Comparison of ENCODE assay signal across 26 cellular contexts in genomic region chr14:79629891-79630560, GRCh38.
DNase-seq lines count a peak whose midpoint lies in the region; FAIRE-seq and TF ChIP-seq lines count a peak whose summit lies in the region.
"Had no signal": no experiment of that assay in that cellular context is flagged by ENCODE, and none has a peak within 500 bp of the region (broad histone marks: within the 10 kb centered on the region; RNA-seq: fewer than 3 reads in every experiment).

No MANE protein-coding gene starts in this region.

- no peak overlapping the region for H3K27ac ChIP-seq in CD4-positive, alpha-beta memory T cell (ENCODE audit: low read depth, low read length)
- H3K27ac ChIP-seq: gastrocnemius medialis, prostate gland, skin epidermis, testis had no signal

- no peak overlapping the region for H3K27ac Mint-ChIP-seq in type B pancreatic cell
- no peak overlapping the region for H3K27ac Mint-ChIP-seq in CD4-positive, alpha-beta memory T cell
- H3K27ac Mint-ChIP-seq: activated CD4-positive, alpha-beta T cell treated with anti-CD3 and anti-CD28 coated beads, Interleukin-2, amount 10 ng/mL, durations not matched to agents 24 days and 14 days; activated CD8-positive, alpha-beta memory T cell treated with anti-CD3 and anti-CD28 coated beads, Interleukin-2, amount 10 ng/mL, durations not matched to agents 7 days and 5 days; activated naive CD4-positive, alpha-beta T cell treated with anti-CD3 and anti-CD28 coated beads, Interleukin-2, amount 10 ng/mL, durations not matched to agents 7 days and 5 days; GM23338; natural killer cell treated with Interleukin-12 subunit alpha and Interleukin-12 subunit beta and Interleukin-15 and Interleukin-18, amount 100 ng/mL, for 72 hours; stimulated activated naive B cell treated with anti-CD40 and anti-IgM and Interleukin-4, amounts not matched to agents 10 μg/mL and 1 μg/mL and 100 μg/mL, for 72 hours; T-helper 17 cell had no signal

- intact Hi-C loops in CD4-positive, alpha-beta memory T cell (cut with micrococcal nuclease): no loop called here

- H3K36me3 ChIP-seq in bronchial epithelial cell (ENCODE audit: control insufficient read depth, insufficient read depth, low read length): no peaks in the 10 kb centered on the region
- no peaks in the 10 kb centered on the region for H3K36me3 ChIP-seq in CD4-positive, alpha-beta memory T cell (ENCODE audit: insufficient read depth, low read length)
- H3K36me3 ChIP-seq: gastrocnemius medialis, prostate gland had no signal

- H3K4me1 Mint-ChIP-seq in type B pancreatic cell (ENCODE audit: unreplicated experiment): peaks cover 9% of the 10 kb centered on the region
- H3K4me1 Mint-ChIP-seq in CD4-positive, alpha-beta memory T cell: no peaks in the 10 kb centered on the region
- H3K4me1 Mint-ChIP-seq: activated CD4-positive, alpha-beta T cell treated with anti-CD3 and anti-CD28 coated beads, Interleukin-2, amount 10 ng/mL, durations not matched to agents 24 days and 14 days; activated CD8-positive, alpha-beta memory T cell treated with anti-CD3 and anti-CD28 coated beads, Interleukin-2, amount 10 ng/mL, durations not matched to agents 7 days and 5 days; activated naive CD4-positive, alpha-beta T cell treated with anti-CD3 and anti-CD28 coated beads, Interleukin-2, amount 10 ng/mL, durations not matched to agents 7 days and 5 days; central memory CD8-positive, alpha-beta T cell; GM23338; stimulated activated naive B cell treated with anti-CD40 and anti-IgM and Interleukin-4, amounts not matched to agents 10 μg/mL and 1 μg/mL and 100 μg/mL, for 72 hours; T-helper 17 cell had no signal

- TF ChIP-seq CTCF in bronchial epithelial cell (IDR thresholded peaks at IDR 0.05; ENCODE audit: insufficient read depth, low read length, severe bottlenecking): no peak
- no peak for TF ChIP-seq CTCF in type B pancreatic cell (conservative IDR thresholded peaks at IDR 0.05)

- H3K9me3 Mint-ChIP-seq in type B pancreatic cell: peaks cover 6% of the 10 kb centered on the region
- H3K9me3 Mint-ChIP-seq in CD4-positive, alpha-beta memory T cell: peaks cover 0 to 11% (median 5%) of the 10 kb centered on the region in 8 donors

- DNase-seq in HK-2 (ENCODE audit: unreplicated experiment) (peak; percentile 2), bronchial epithelial cell (ENCODE audit: low read depth) (peak; percentile 7), left kidney (ENCODE audit: low read depth, low spot score) (peak; percentile 32), type B pancreatic cell (ENCODE audit: extremely low spot score, unreplicated experiment) (no peak), DMS79 treated with DMSO at 0.1 percent for 48 hours (lab: John Stamatoyannopoulos, UW) (no peak), foreskin melanocyte (no peak)
- no peak for DNase-seq in CD4-positive, alpha-beta memory T cell
- DNase-seq: activated CD4-positive, alpha-beta T cell treated with anti-CD3 and anti-CD28 coated beads, Interleukin-2, amount 10 ng/mL, durations not matched to agents 24 days and 14 days; activated CD8-positive, alpha-beta memory T cell treated with anti-CD3 and anti-CD28 coated beads, Interleukin-2, amount 10 ng/mL, durations not matched to agents 7 days and 5 days; activated naive CD4-positive, alpha-beta T cell treated with anti-CD3 and anti-CD28 coated beads, Interleukin-2, amount 10 ng/mL, durations not matched to agents 7 days and 5 days; AML-193; aorta; effector CD4-positive, alpha-beta T cell; gastrocnemius medialis; left cardiac atrium; NCI-H1436; NCI-H526; stimulated activated CD4-positive, alpha-beta T cell treated with anti-CD3 and anti-CD28 coated beads, Interleukin-2, amount 100 ng/mL, for 24 hours; stimulated activated naive B cell treated with anti-CD40 and anti-IgM and Interleukin-4, amounts not matched to agents 10 μg/mL and 1 μg/mL and 100 μg/mL, for 72 hours; T-helper 17 cell; testis had no signal

- H3K36me3 Mint-ChIP-seq in type B pancreatic cell: peaks cover 6% of the 10 kb centered on the region
- no peaks in the 10 kb centered on the region for H3K36me3 Mint-ChIP-seq in CD4-positive, alpha-beta memory T cell
- H3K36me3 Mint-ChIP-seq: activated CD8-positive, alpha-beta memory T cell treated with anti-CD3 and anti-CD28 coated beads, Interleukin-2, amount 10 ng/mL, durations not matched to agents 7 days and 5 days; activated naive CD4-positive, alpha-beta T cell treated with anti-CD3 and anti-CD28 coated beads, Interleukin-2, amount 10 ng/mL, durations not matched to agents 7 days and 5 days; stimulated activated naive B cell treated with anti-CD40 and anti-IgM and Interleukin-4, amounts not matched to agents 10 μg/mL and 1 μg/mL and 100 μg/mL, for 72 hours had no signal

- H3K4me1 ChIP-seq in CD4-positive, alpha-beta memory T cell (ENCODE audit: insufficient read depth, low read length): no peaks in the 10 kb centered on the region
- H3K4me1 ChIP-seq: gastrocnemius medialis, prostate gland, testis had no signal

- no peak for FAIRE-seq in bronchial epithelial cell (lab: Jason Lieb, UNC)

- POLR2A ChIA-PET in CD4-positive, alpha-beta memory T cell (lab: Charles Lee; ENCODE audit: partially characterized antibody): no interaction called here

- H3K27me3 ChIP-seq in bronchial epithelial cell (ENCODE audit: control insufficient read depth, insufficient read depth, low read length): no peaks in the 10 kb centered on the region
- no peaks in the 10 kb centered on the region for H3K27me3 ChIP-seq in CD4-positive, alpha-beta memory T cell (ENCODE audit: insufficient read depth, low read length)
- H3K27me3 ChIP-seq: gastrocnemius medialis, testis had no signal

- H3K27me3 Mint-ChIP-seq in type B pancreatic cell: no peaks in the 10 kb centered on the region
- H3K27me3 Mint-ChIP-seq in CD4-positive, alpha-beta memory T cell: no peaks in the 10 kb centered on the region
- H3K27me3 Mint-ChIP-seq: activated CD4-positive, alpha-beta T cell treated with anti-CD3 and anti-CD28 coated beads, Interleukin-2, amount 10 ng/mL, durations not matched to agents 24 days and 14 days; activated CD8-positive, alpha-beta memory T cell treated with anti-CD3 and anti-CD28 coated beads, Interleukin-2, amount 10 ng/mL, durations not matched to agents 7 days and 5 days; activated naive CD4-positive, alpha-beta T cell treated with anti-CD3 and anti-CD28 coated beads, Interleukin-2, amount 10 ng/mL, durations not matched to agents 7 days and 5 days; central memory CD8-positive, alpha-beta T cell; natural killer cell treated with Interleukin-12 subunit alpha and Interleukin-12 subunit beta and Interleukin-15 and Interleukin-18, amount 100 ng/mL, for 72 hours; stimulated activated naive B cell treated with anti-CD40 and anti-IgM and Interleukin-4, amounts not matched to agents 10 μg/mL and 1 μg/mL and 100 μg/mL, for 72 hours; T-helper 17 cell had no signal

- CTCF ChIA-PET in CD4-positive, alpha-beta memory T cell (lab: Charles Lee; ENCODE audit: partially characterized antibody): no interaction called here

- no peak overlapping the region for H3K4me3 ChIP-seq in bronchial epithelial cell (ENCODE audit: low read depth, low read length)
- no peak overlapping the region for H3K4me3 ChIP-seq in CD4-positive, alpha-beta memory T cell (ENCODE audit: low read length in 2 of 2)
- H3K4me3 ChIP-seq: gastrocnemius medialis, GM23338, prostate gland, skin epidermis had no signal

- H3K4me3 Mint-ChIP-seq in type B pancreatic cell: peak overlapping the region; percentile 6
- no peak overlapping the region for H3K4me3 Mint-ChIP-seq in CD4-positive, alpha-beta memory T cell
- H3K4me3 Mint-ChIP-seq: activated CD4-positive, alpha-beta T cell treated with anti-CD3 and anti-CD28 coated beads, Interleukin-2, amount 10 ng/mL, durations not matched to agents 24 days and 14 days; activated CD8-positive, alpha-beta memory T cell treated with anti-CD3 and anti-CD28 coated beads, Interleukin-2, amount 10 ng/mL, durations not matched to agents 7 days and 5 days; activated naive CD4-positive, alpha-beta T cell treated with anti-CD3 and anti-CD28 coated beads, Interleukin-2, amount 10 ng/mL, durations not matched to agents 7 days and 5 days; central memory CD8-positive, alpha-beta T cell; GM23338; natural killer cell treated with Interleukin-12 subunit alpha and Interleukin-12 subunit beta and Interleukin-15 and Interleukin-18, amount 100 ng/mL, for 72 hours; stimulated activated naive B cell treated with anti-CD40 and anti-IgM and Interleukin-4, amounts not matched to agents 10 μg/mL and 1 μg/mL and 100 μg/mL, for 72 hours; T-helper 17 cell had no signal

- H3K9me3 ChIP-seq in CD4-positive, alpha-beta memory T cell (ENCODE audit: control insufficient read depth in 1 of 2, low read length in 2 of 2): no peaks in the 10 kb centered on the region
- H3K9me3 ChIP-seq: gastrocnemius medialis, prostate gland, testis had no signal

Comparison
In these comparisons a context has a peak if more than half of its experiments do, and no peak if none do; other contexts are left out.
1. DNase-seq: peak in HK-2 (single experiment), bronchial epithelial cell (single experiment) and left kidney (single experiment); none in type B pancreatic cell (single experiment), DMS79 treated with DMSO at 0.1 percent for 48 hours (single experiment), foreskin melanocyte (single experiment) and CD4-positive, alpha-beta memory T cell (0 of 5).